Comparison of ENCODE assay signal across 1 cellular context in the genomic region with DNA sequence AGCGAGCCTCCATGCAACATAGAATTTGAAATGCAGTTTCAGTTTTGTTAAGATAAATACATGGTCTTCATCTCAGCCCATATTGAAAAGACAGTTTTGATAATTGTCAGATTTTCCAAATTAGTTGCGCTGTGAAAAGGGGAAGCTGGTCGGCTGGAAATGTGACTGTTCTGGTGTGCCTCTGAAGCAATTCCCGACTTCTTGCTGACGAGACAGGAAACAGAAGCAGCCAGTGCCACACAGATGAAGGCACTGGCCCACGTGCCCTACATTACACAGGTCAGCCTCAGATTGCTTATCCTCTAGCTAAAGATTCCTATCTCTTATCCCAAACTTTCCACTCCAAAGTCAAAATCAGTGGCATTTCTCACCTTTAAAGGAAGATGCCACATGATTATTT.
TF ChIP-seq lines count a peak whose summit lies in the region.

No MANE protein-coding gene starts in this region.

TF ChIP-seq in HepG2, 621 proteins besides CTCF, POLR2A, EP300 and RAD21:
- TF ChIP-seq REPIN1 (CRISPR knock-in tag; IDR thresholded peaks at IDR 0.05; ENCODE audit: borderline replicate concordance, low read depth) (no peak), LCORL (IDR thresholded peaks at IDR 0.05) (no peak), LCORL (CRISPR knock-in tag; IDR thresholded peaks at IDR 0.05) (no peak), ZNF264 (CRISPR knock-in tag; IDR thresholded peaks at IDR 0.05) (no peak), ZNF788 (CRISPR knock-in tag; IDR thresholded peaks at IDR 0.05; ENCODE audit: borderline replicate concordance) (no peak), KLF15 (CRISPR knock-in tag; IDR thresholded peaks at IDR 0.05; ENCODE audit: borderline replicate concordance) (no peak)
- TF ChIP-seq, protein P1, sequence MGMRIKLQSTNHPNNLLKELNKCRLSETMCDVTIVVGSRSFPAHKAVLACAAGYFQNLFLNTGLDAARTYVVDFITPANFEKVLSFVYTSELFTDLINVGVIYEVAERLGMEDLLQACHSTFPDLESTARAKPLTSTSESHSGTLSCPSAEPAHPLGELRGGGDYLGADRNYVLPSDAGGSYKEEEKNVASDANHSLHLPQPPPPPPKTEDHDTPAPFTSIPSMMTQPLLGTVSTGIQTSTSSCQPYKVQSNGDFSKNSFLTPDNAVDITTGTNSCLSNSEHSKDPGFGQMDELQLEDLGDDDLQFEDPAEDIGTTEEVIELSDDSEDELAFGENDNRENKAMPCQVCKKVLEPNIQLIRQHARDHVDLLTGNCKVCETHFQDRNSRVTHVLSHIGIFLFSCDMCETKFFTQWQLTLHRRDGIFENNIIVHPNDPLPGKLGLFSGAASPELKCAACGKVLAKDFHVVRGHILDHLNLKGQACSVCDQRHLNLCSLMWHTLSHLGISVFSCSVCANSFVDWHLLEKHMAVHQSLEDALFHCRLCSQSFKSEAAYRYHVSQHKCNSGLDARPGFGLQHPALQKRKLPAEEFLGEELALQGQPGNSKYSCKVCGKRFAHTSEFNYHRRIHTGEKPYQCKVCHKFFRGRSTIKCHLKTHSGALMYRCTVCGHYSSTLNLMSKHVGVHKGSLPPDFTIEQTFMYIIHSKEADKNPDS (CRISPR knock-in tag; IDR thresholded peaks at IDR 0.05), result no peak
- TF ChIP-seq, protein P2, sequence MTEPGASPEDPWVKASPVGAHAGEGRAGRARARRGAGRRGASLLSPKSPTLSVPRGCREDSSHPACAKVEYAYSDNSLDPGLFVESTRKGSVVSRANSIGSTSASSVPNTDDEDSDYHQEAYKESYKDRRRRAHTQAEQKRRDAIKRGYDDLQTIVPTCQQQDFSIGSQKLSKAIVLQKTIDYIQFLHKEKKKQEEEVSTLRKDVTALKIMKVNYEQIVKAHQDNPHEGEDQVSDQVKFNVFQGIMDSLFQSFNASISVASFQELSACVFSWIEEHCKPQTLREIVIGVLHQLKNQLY (CRISPR knock-in tag; IDR thresholded peaks at IDR 0.05), result no peak
TF ChIP-seq in HepG2: peak in this region for 0.
